In the genomic region with DNA sequence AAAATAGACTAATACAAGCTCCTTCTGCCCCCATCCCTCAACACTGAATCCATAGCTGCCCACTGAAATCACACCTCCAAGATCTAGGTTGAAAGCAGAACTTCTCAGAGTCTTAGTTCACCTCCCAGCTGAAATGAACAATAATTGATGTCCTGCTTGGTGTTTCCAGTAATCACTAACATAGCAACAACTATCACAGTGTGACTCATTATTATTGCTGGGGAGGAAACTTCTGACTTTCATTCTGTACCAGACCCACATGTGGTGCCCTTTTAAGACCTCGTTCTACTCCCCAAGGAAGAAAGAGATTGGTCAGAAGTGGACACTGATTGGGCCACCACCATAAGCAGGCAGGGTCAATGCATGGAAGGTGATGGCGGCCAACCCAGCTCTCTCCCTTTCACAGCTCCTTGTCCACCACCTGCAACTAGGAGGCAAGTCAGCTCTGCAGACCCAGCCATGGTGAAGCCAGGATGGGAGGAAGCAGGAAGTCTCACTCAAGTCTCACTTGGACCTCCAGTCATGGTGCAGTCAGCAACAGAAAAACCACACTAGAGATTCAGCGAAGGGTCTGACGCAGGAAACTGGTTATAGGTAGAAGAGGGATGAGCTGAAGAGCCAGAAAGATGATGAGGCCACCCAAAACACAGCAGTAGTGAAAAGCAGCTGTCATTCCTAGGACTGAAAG, we compare ENCODE assay signal across 15 cellular contexts.
A peak's percentile ranks its signal among the peaks of the same experiment; 100 is the strongest.
DNase-seq lines count a peak whose midpoint lies in the region; ATAC-seq, FAIRE-seq and TF ChIP-seq lines count a peak whose summit lies in the region.
"Had no signal": no experiment of that assay in that cellular context is flagged by ENCODE, and none has a peak within 500 bp of the region (broad histone marks: within the 10 kb centered on the region; RNA-seq: fewer than 3 reads in every experiment).

No MANE protein-coding gene starts in this region.

- ATAC-seq in natural killer cell treated with Interleukin-12 subunit alpha and Interleukin-12 subunit beta and Interleukin-15 and Interleukin-18, amount 100 ng/mL, for 72 hours = peak in 1 of 2 donors; percentile 73
- no peak for ATAC-seq in natural killer cell

- 97% methylated on average over 4 of the region's 4 CpGs; no CpG with 5 or more reads in 1 of the 2 experiments for WGBS in H1 (ENCODE audit: extremely low coverage in 1 of 2, insufficient coverage in 1 of 2, insufficient read length in 1 of 2, insufficient replicate concordance in 2 of 2, low coverage in 1 of 2, low lambda C conversion rate in 2 of 2, missing lambda C conversion rate in 1 of 2), 2 experiments
- no CpG with 5 or more reads among the region's 4 CpGs for WGBS in neuronal stem cell (ENCODE audit: extremely low coverage in 2 of 2, insufficient read length in 2 of 2, insufficient replicate concordance in 1 of 2), 2 donors

- POLR2A ChIA-PET in H1 (lab: Charles Lee; ENCODE audit: partially characterized antibody) = no interaction called here

- TF ChIP-seq CTCF in natural killer cell (IDR thresholded peaks at IDR 0.05) (no peak), H1 (IDR thresholded peaks at IDR 0.05; ENCODE audit: control extremely low read depth in 1 of 3, insufficient read depth in 1 of 3, low read depth in 1 of 3, low read length in 3 of 3) (no peak), type B pancreatic cell (conservative IDR thresholded peaks at IDR 0.05) (no peak)

- intact Hi-C loops in natural killer cell (cut with micrococcal nuclease) = no loop called here

- no peaks in the 10 kb centered on the region for H4K20me1 ChIP-seq in H1 (replicated peaks in 1 of 2; ENCODE audit: control insufficient read depth in 1 of 2, insufficient read depth in 2 of 2, low read length in 2 of 2)
- H4K20me1 ChIP-seq: BLaER1 had no signal

- H2AK5ac ChIP-seq in H1 (ENCODE audit: low read depth, low read length) (no peak overlapping the region), neuronal stem cell (ENCODE audit: low read depth, low read length) (no peak overlapping the region)

- H2BK15ac ChIP-seq in H1 (ENCODE audit: low read length) (peak overlapping the region; percentile 32; the same call in 1 of the 2 replicates), neuronal stem cell (ENCODE audit: low read length) (peak overlapping the region; percentile 20)

- H4K8ac ChIP-seq in H1 (ENCODE audit: extremely low read depth, insufficient read depth, low read length) (no peak overlapping the region), neuronal stem cell (ENCODE audit: low read depth, low read length) (no peak overlapping the region)

- H3K4ac ChIP-seq in H1 (replicated peaks; ENCODE audit: insufficient read length, low read depth, low read length) = no peak overlapping the region
- H3K4ac ChIP-seq in neuronal stem cell (ENCODE audit: low read length) = no peak overlapping the region

- H3K9me3 Mint-ChIP-seq in natural killer cell treated with Interleukin-12 subunit alpha and Interleukin-12 subunit beta and Interleukin-15 and Interleukin-18, amount 100 ng/mL, for 72 hours = no peaks in the 10 kb centered on the region
- H3K9me3 Mint-ChIP-seq in natural killer cell = no peaks in the 10 kb centered on the region
- no peaks in the 10 kb centered on the region for H3K9me3 Mint-ChIP-seq in type B pancreatic cell

- no peak overlapping the region for H2BK20ac ChIP-seq in H1 (ENCODE audit: low read length)

- no peak overlapping the region for H3K27ac ChIP-seq in H1 (ENCODE audit: low read depth, low read length)
- H3K27ac ChIP-seq in neuronal stem cell (replicated peaks; ENCODE audit: low read length) = no peak overlapping the region
- H3K27ac ChIP-seq: BLaER1, GM23248 had no signal

- TF ChIP-seq EP300 in H1 (IDR thresholded peaks at IDR 0.05; ENCODE audit: borderline replicate concordance in 1 of 2, low read depth in 2 of 2, low read length in 2 of 2) = no peak

- H3K23me2 ChIP-seq in H1 (ENCODE audit: low read depth, low read length) = no peaks in the 10 kb centered on the region

- H3K36me3 ChIP-seq in H1 (ENCODE audit: control insufficient read depth in 2 of 4, insufficient read depth in 4 of 4, low read length in 3 of 4) (no peaks in the 10 kb centered on the region), neuronal stem cell (replicated peaks in 1 of 2; ENCODE audit: control insufficient read depth in 2 of 2, insufficient read depth in 2 of 2, low read length in 2 of 2) (no peaks in the 10 kb centered on the region)
- H3K36me3 ChIP-seq: BLaER1 had no signal

- H3K4me3 Mint-ChIP-seq in natural killer cell treated with Interleukin-12 subunit alpha and Interleukin-12 subunit beta and Interleukin-15 and Interleukin-18, amount 100 ng/mL, for 72 hours = peak overlapping the region; percentile 62
- H3K4me3 Mint-ChIP-seq in natural killer cell (no peak overlapping the region), type B pancreatic cell (no peak overlapping the region)
- H3K4me3 Mint-ChIP-seq: CD8-positive, alpha-beta memory T cell had no signal

- peak overlapping the region in 1 of 2 donors; percentile 68 for H3K27ac Mint-ChIP-seq in natural killer cell treated with Interleukin-12 subunit alpha and Interleukin-12 subunit beta and Interleukin-15 and Interleukin-18, amount 100 ng/mL, for 72 hours
- H3K27ac Mint-ChIP-seq in natural killer cell (no peak overlapping the region), type B pancreatic cell (no peak overlapping the region)

- FAIRE-seq in H1 (lab: Jason Lieb, UNC) = no peak

- H3K9me3 ChIP-seq in H1 (ENCODE audit: insufficient read depth in 2 of 2, low read depth in 1 of 2, low read length in 1 of 2) (no peaks in the 10 kb centered on the region), neuronal stem cell (replicated peaks in 1 of 2; ENCODE audit: control insufficient read depth in 2 of 2, insufficient read depth in 1 of 2, low read depth in 1 of 2, low read length in 2 of 2) (no peaks in the 10 kb centered on the region)
- H3K9me3 ChIP-seq: BLaER1, Caco-2 had no signal

- peaks cover 0 to 12% (median 2%) of the 10 kb centered on the region in 4 experiments; a peak in 4 of 7 replicates for H3K4me1 ChIP-seq in H1 (replicated peaks in 1 of 4; ENCODE audit: control insufficient read depth in 3 of 4, insufficient read depth in 4 of 4, low read length in 3 of 4)
- H3K4me1 ChIP-seq in neuronal stem cell (ENCODE audit: control insufficient read depth in 2 of 2, insufficient read depth in 1 of 2, low read depth in 1 of 2, low read length in 2 of 2) = peaks cover 0 to 20% of the 10 kb centered on the region in 2 donors
- H3K4me1 ChIP-seq: BLaER1, Caco-2 had no signal

- H3K79me2 ChIP-seq in H1 (ENCODE audit: control insufficient read depth in 1 of 2, insufficient read depth in 2 of 2, low read length in 2 of 2) = no peaks in the 10 kb centered on the region

- no peak overlapping the region for H2BK5ac ChIP-seq in H1 (ENCODE audit: low read depth, low read length)
- no peak overlapping the region for H2BK5ac ChIP-seq in neuronal stem cell (ENCODE audit: low read length)

- H3K79me1 ChIP-seq in H1 (ENCODE audit: low read depth, low read length) = no peaks in the 10 kb centered on the region
- no peaks in the 10 kb centered on the region for H3K79me1 ChIP-seq in neuronal stem cell (ENCODE audit: low read depth, low read length)

- H3K36me3 Mint-ChIP-seq in natural killer cell treated with Interleukin-12 subunit alpha and Interleukin-12 subunit beta and Interleukin-15 and Interleukin-18, amount 100 ng/mL, for 72 hours = no peaks in the 10 kb centered on the region
- no peaks in the 10 kb centered on the region for H3K36me3 Mint-ChIP-seq in natural killer cell
- no peaks in the 10 kb centered on the region for H3K36me3 Mint-ChIP-seq in type B pancreatic cell
- H3K36me3 Mint-ChIP-seq: CD8-positive, alpha-beta memory T cell had no signal

- DNase-seq in natural killer cell treated with Interleukin-12 subunit alpha and Interleukin-12 subunit beta and Interleukin-15 and Interleukin-18, amount 100 ng/mL, for 72 hours (ENCODE audit: low spot score) = peak; percentile 13
- DNase-seq in natural killer cell (no peak), H1 (ENCODE audit: low read depth in 1 of 2, low spot score in 2 of 2) (no peak), neuronal stem cell (ENCODE audit: low spot score) (no peak), type B pancreatic cell (ENCODE audit: extremely low spot score, unreplicated experiment) (peak; percentile 25), NCI-H1694 (lab: John Stamatoyannopoulos, UW) (no peak), HT-29 (ENCODE audit: low spot score) (no peak), NCI-H128 (lab: John Stamatoyannopoulos, UW; ENCODE audit: unreplicated experiment) (no peak)
- DNase-seq: 8988T; AML-193; Caco-2; CD8-positive, alpha-beta memory T cell; GM23248; H7 had no signal

- H3K4me3 ChIP-seq in H1 (ENCODE audit: extremely low read depth in 1 of 4, insufficient read depth in 2 of 4, low read depth in 3 of 4, low read length in 4 of 4) = no peak overlapping the region
- no peak overlapping the region for H3K4me3 ChIP-seq in neuronal stem cell (ENCODE audit: low read length in 2 of 2)
- H3K4me3 ChIP-seq: BLaER1, GM23248 had no signal

- H2BK12ac ChIP-seq in H1 (ENCODE audit: low read depth, low read length) (peak overlapping the region; percentile 1; the same call in 1 of the 2 replicates), neuronal stem cell (ENCODE audit: low read length) (no peak overlapping the region)

- H2BK120ac ChIP-seq in H1 (replicated peaks; ENCODE audit: low read depth, low read length) (no peak overlapping the region), neuronal stem cell (ENCODE audit: low read depth, low read length) (no peak overlapping the region)

- H3K18ac ChIP-seq in H1 (ENCODE audit: extremely low read depth, low read length) (no peak overlapping the region), neuronal stem cell (ENCODE audit: low read length) (no peak overlapping the region)

- H3K9ac ChIP-seq in H1 (replicated peaks in 1 of 4; ENCODE audit: extremely low read depth in 1 of 4, low read depth in 3 of 4, low read length in 3 of 4) (no peak overlapping the region), neuronal stem cell (ENCODE audit: low read depth, low read length, poor library complexity) (no peak overlapping the region)
- H3K9ac ChIP-seq: BLaER1, GM23248 had no signal

- H3K4me2 ChIP-seq in H1 (ENCODE audit: insufficient read depth in 1 of 2, low read depth in 2 of 2, low read length in 2 of 2) = no peak overlapping the region
- no peak overlapping the region for H3K4me2 ChIP-seq in neuronal stem cell (ENCODE audit: insufficient read depth, low read length, poor library complexity, severe bottlenecking)
- H3K4me2 ChIP-seq: BLaER1 had no signal

- H3K23ac ChIP-seq in H1 (ENCODE audit: insufficient read length) (no peak overlapping the region), neuronal stem cell (ENCODE audit: low read depth, low read length, poor library complexity) (no peak overlapping the region)

- H4K91ac ChIP-seq in H1 (replicated peaks; ENCODE audit: insufficient read length, low read length) (no peak overlapping the region), neuronal stem cell (ENCODE audit: low read depth, low read length, poor library complexity) (no peak overlapping the region)

- H3K4me1 Mint-ChIP-seq in natural killer cell treated with Interleukin-12 subunit alpha and Interleukin-12 subunit beta and Interleukin-15 and Interleukin-18, amount 100 ng/mL, for 72 hours (ENCODE audit: low read depth in 2 of 2) = peaks cover 6 to 13% of the 10 kb centered on the region in 2 donors
- peaks cover 6% of the 10 kb centered on the region in 2 donors for H3K4me1 Mint-ChIP-seq in natural killer cell
- H3K4me1 Mint-ChIP-seq in type B pancreatic cell (ENCODE audit: unreplicated experiment) = peaks cover 5% of the 10 kb centered on the region
- H3K4me1 Mint-ChIP-seq: CD8-positive, alpha-beta memory T cell had no signal

- no peak for TF ChIP-seq POLR2A in H1 (IDR thresholded peaks at IDR 0.05; ENCODE audit: control extremely low read depth in 1 of 2, low read depth in 2 of 2, low read length in 2 of 2)

- no peak overlapping the region for H3K14ac ChIP-seq in H1 (ENCODE audit: insufficient read length)
- H3K14ac ChIP-seq in neuronal stem cell (ENCODE audit: low read length) = no peak overlapping the region

- H3K56ac ChIP-seq in H1 (replicated peaks; ENCODE audit: insufficient read length, low read depth, low read length) = no peak overlapping the region

- no peak overlapping the region for H4K5ac ChIP-seq in H1 (ENCODE audit: insufficient read length, low read depth, low read length)

- peaks cover 5 to 27% of the 10 kb centered on the region in 2 donors for H3K27me3 Mint-ChIP-seq in natural killer cell treated with Interleukin-12 subunit alpha and Interleukin-12 subunit beta and Interleukin-15 and Interleukin-18, amount 100 ng/mL, for 72 hours
- H3K27me3 Mint-ChIP-seq in natural killer cell (ENCODE audit: low read depth in 2 of 2) = peaks cover 0 to 33% of the 10 kb centered on the region in 2 donors
- peaks cover 18% of the 10 kb centered on the region for H3K27me3 Mint-ChIP-seq in type B pancreatic cell

- TF ChIP-seq RAD21 in H1 (IDR thresholded peaks at IDR 0.05 in 1 of 2, conservative IDR thresholded peaks at IDR 0.05 in 1 of 2; ENCODE audit: low read depth in 2 of 2, low read length in 2 of 2) = no peak

- CTCF ChIA-PET in H1 (lab: Charles Lee; ENCODE audit: partially characterized antibody) = interaction anchor here (0.6 to 1.6 kb wide), 6 partner anchors 10 to 126 kb away, joined by 3 to 4 read pairs (median 3); no protein-coding TSS in a partner anchor

- no peaks in the 10 kb centered on the region; a peak in 1 of 7 replicates for H3K27me3 ChIP-seq in H1 (replicated peaks in 1 of 4; ENCODE audit: control insufficient read depth in 3 of 4, extremely low read depth in 1 of 4, insufficient read depth in 3 of 4, low read length in 3 of 4)
- H3K27me3 ChIP-seq in neuronal stem cell (ENCODE audit: control insufficient read depth in 3 of 3, insufficient read depth in 3 of 3, low read depth in 1 of 3, low read length in 3 of 3) = no peaks in the 10 kb centered on the region
- H3K27me3 ChIP-seq: BLaER1 had no signal

- no peak overlapping the region for H2AFZ ChIP-seq in H1 (ENCODE audit: low read length)
- no peak overlapping the region for H2AFZ ChIP-seq in neuronal stem cell (ENCODE audit: low read length)
- H2AFZ ChIP-seq: GM23248 had no signal

Comparison
In these comparisons a context has a peak if more than half of its experiments do, and no peak if none do; other contexts are left out.
1. DNase-seq: peak in natural killer cell treated with Interleukin-12 subunit alpha and Interleukin-12 subunit beta and Interleukin-15 and Interleukin-18, amount 100 ng/mL, for 72 hours (single experiment) and type B pancreatic cell (single experiment); none in natural killer cell (single experiment), H1 (0 of 2), neuronal stem cell (single experiment), NCI-H1694 (single experiment), HT-29 (single experiment) and NCI-H128 (single experiment).